In the genomic region with DNA sequence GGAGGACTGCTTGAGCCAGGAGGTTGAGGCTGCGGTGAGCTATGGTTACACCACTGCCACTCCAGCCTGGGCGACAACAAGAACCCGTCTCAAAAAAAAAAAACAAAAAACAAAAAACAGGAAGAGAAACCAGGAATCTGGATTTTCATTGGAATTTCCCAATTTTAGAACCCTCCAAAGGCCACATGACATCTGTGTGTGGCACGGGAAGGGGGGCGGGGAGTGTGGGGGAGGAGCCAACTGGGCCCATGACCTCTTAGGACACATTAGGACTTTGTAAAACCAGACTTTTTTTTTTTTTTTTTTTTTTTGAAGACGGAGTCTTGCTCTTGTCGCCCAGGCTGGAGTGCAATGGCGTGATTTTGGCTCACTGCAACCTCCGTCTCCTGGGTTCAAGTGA, we compare ENCODE assay signal across 17 cellular contexts. TPM values are rescaled to one million over a fixed set of nuclear protein-coding genes. Genes with fewer than 3 reads are reported as not detected.
DNase-seq lines count a peak whose midpoint lies in the region; ATAC-seq, FAIRE-seq and TF ChIP-seq lines count a peak whose summit lies in the region.
"Had no signal": no experiment of that assay in that cellular context is flagged by ENCODE, and none has a peak within 500 bp of the region (broad histone marks: within the 10 kb centered on the region; RNA-seq: fewer than 3 reads in every experiment).

No MANE protein-coding gene starts in this region.

- H3K27me3 Mint-ChIP-seq in CD14-positive monocyte (ENCODE audit: low read depth in 3 of 3), result peaks cover 0 to 3% (median 0%) of the 10 kb centered on the region in 3 donors

- ATAC-seq in GM18861 (IDR thresholded peaks at IDR 0.05; ENCODE audit: unreplicated experiment) (no peak), GM21526 (IDR thresholded peaks at IDR 0.05; ENCODE audit: low FRiP score, unreplicated experiment) (no peak)
- ATAC-seq: CD8-positive, alpha-beta T cell; PC-3 had no signal

- H4K20me1 ChIP-seq in endothelial cell of umbilical vein (replicated peaks; ENCODE audit: control insufficient read depth, extremely low read depth, insufficient read depth, low read length), result no peaks in the 10 kb centered on the region

- no peak for TF ChIP-seq POLR2A in endothelial cell of umbilical vein (IDR thresholded peaks at IDR 0.05; ENCODE audit: low read depth, low read length)

- peaks cover 8% of the 10 kb centered on the region for H3K4me1 Mint-ChIP-seq in CD14-positive monocyte
- H3K4me1 Mint-ChIP-seq: H9 had no signal

- no peak overlapping the region for H3K9ac ChIP-seq in endothelial cell of umbilical vein (replicated peaks; ENCODE audit: extremely low read depth, insufficient read depth, low read length)
- H3K9ac ChIP-seq: SK-N-SH had no signal

- DNase-seq in CD14-positive monocyte (ENCODE audit: low spot score), result no peak
- DNase-seq in MV-4-11 (lab: John Stamatoyannopoulos, UW), result peak; percentile 88
- no peak for DNase-seq in endothelial cell of umbilical vein (ENCODE audit: low read depth, low spot score)
- peak; percentile 47 to 69 for DNase-seq in tibial artery
- DNase-seq in NCI-H128 (lab: John Stamatoyannopoulos, UW; ENCODE audit: unreplicated experiment), result no peak
- DNase-seq: CD8-positive, alpha-beta T cell; H9; Karpas-422; MG63; NCI-H1105 treated with DMSO at 0.1 percent for 48 hours; NCI-H187; NCI-H446 treated with DMSO at 0.1 percent for 48 hours; NCI-H748 treated with DMSO at 0.1 percent for 48 hours; PC-3; SK-N-SH had no signal

- POLR2A ChIA-PET in endothelial cell of umbilical vein (lab: Charles Lee), result interaction anchor here (0.7 kb wide), 1 partner anchor 10 kb away, joined by 3 read pairs; no protein-coding TSS in a partner anchor

- peaks cover 8 to 55% of the 10 kb centered on the region in 2 experiments for H3K36me3 ChIP-seq in endothelial cell of umbilical vein (ENCODE audit: control insufficient read depth in 2 of 2, extremely low read depth in 1 of 2, insufficient read depth in 2 of 2, low read length in 2 of 2)
- peaks cover 91 to 99% (median 94%) of the 10 kb centered on the region in 3 donors for H3K36me3 ChIP-seq in tibial artery

- H3K4me3 Mint-ChIP-seq in CD14-positive monocyte, result no peak overlapping the region
- H3K4me3 Mint-ChIP-seq: CD8-positive, alpha-beta T cell; H9 had no signal

- CTCF ChIA-PET in endothelial cell of umbilical vein (lab: Charles Lee), result no interaction called here

- H3K4me3 ChIP-seq in endothelial cell of umbilical vein (replicated peaks in 1 of 3; ENCODE audit: insufficient read depth in 1 of 3, low read depth in 1 of 3, low read length in 3 of 3) (no peak overlapping the region), tibial artery (no peak overlapping the region)
- H3K4me3 ChIP-seq: MG63 had no signal

- intact Hi-C loops in CD14-positive monocyte (cut with micrococcal nuclease), result no loop called here
- intact Hi-C loops in endothelial cell of umbilical vein (cut with micrococcal nuclease), result no loop called here
- intact Hi-C loops in tibial artery (cut with DNase I; ENCODE audit: low total_unique reads), result no loop called here

- H3K9me3 Mint-ChIP-seq in CD14-positive monocyte, result no peaks in the 10 kb centered on the region
- H3K9me3 Mint-ChIP-seq: CD8-positive, alpha-beta T cell; H9 had no signal

- TF ChIP-seq CTCF in CD14-positive monocyte (IDR thresholded peaks at IDR 0.05), result no peak
- no peak for TF ChIP-seq CTCF in endothelial cell of umbilical vein (IDR thresholded peaks at IDR 0.05; ENCODE audit: extremely low read depth in 1 of 2, insufficient read depth in 1 of 2, low read depth in 1 of 2, low read length in 2 of 2)
- TF ChIP-seq CTCF in tibial artery (IDR thresholded peaks at IDR 0.05), result no peak

- dilution Hi-C loops in endothelial cell of umbilical vein (cut with MboI; ENCODE audit: extremely low pct_ligation_motif_present, low sequenced_read_pairs), result no loop called here

- no peaks in the 10 kb centered on the region for H3K9me1 ChIP-seq in endothelial cell of umbilical vein (replicated peaks; ENCODE audit: control insufficient read depth, extremely low read depth, insufficient read depth, low read length)

- H3K4me1 ChIP-seq in endothelial cell of umbilical vein (ENCODE audit: control insufficient read depth, extremely low read depth, insufficient read depth, low read length), result peaks cover 9% of the 10 kb centered on the region
- peaks cover 0 to 6% (median 0%) of the 10 kb centered on the region in 4 donors for H3K4me1 ChIP-seq in tibial artery

- no peak overlapping the region for H3K27ac ChIP-seq in endothelial cell of umbilical vein (ENCODE audit: insufficient read depth, low read depth, low read length)
- no peak overlapping the region for H3K27ac ChIP-seq in tibial artery

- H3K27ac Mint-ChIP-seq in CD14-positive monocyte, result peak overlapping the region in 6 of 7 donors; percentile 45 to 81 (median 60)
- H3K27ac Mint-ChIP-seq: CD8-positive, alpha-beta T cell had no signal

- FAIRE-seq in endothelial cell of umbilical vein (lab: Jason Lieb, UNC), result peak; percentile 26

- no peak overlapping the region for H2AFZ ChIP-seq in endothelial cell of umbilical vein (ENCODE audit: low read depth, low read length)

- H3K79me2 ChIP-seq in endothelial cell of umbilical vein (ENCODE audit: control insufficient read depth, insufficient read depth, low read length), result no peaks in the 10 kb centered on the region

- H3K9me3 ChIP-seq in endothelial cell of umbilical vein (replicated peaks; ENCODE audit: control insufficient read depth, insufficient read depth, low read length) (no peaks in the 10 kb centered on the region), tibial artery (no peaks in the 10 kb centered on the region)
- H3K9me3 ChIP-seq: MG63, SK-N-SH had no signal

- peaks cover 73 to 96% of the 10 kb centered on the region in 2 donors for H3K36me3 Mint-ChIP-seq in CD14-positive monocyte

- H3K27me3 ChIP-seq in endothelial cell of umbilical vein (ENCODE audit: control insufficient read depth in 2 of 2, insufficient read depth in 2 of 2, low read length in 2 of 2), result no peaks in the 10 kb centered on the region
- H3K27me3 ChIP-seq in tibial artery, result no peaks in the 10 kb centered on the region
- H3K27me3 ChIP-seq: MG63 had no signal

- BruUV-seq in endothelial cell of umbilical vein (replicated peaks; lab: Mats Ljungman, UMichigan), result no TSS peak

- no peak overlapping the region for H3K4me2 ChIP-seq in endothelial cell of umbilical vein (ENCODE audit: insufficient read depth, low read length)
- H3K4me2 ChIP-seq: SK-N-SH had no signal

TF ChIP-seq in endothelial cell of umbilical vein, 7 proteins besides CTCF, POLR2A, EP300 and RAD21:
- no peak for TF ChIP-seq POLR2AphosphoS5 (IDR thresholded peaks at IDR 0.05; ENCODE audit: insufficient read depth, low read depth, low read length)
- TF ChIP-seq, protein P1, sequence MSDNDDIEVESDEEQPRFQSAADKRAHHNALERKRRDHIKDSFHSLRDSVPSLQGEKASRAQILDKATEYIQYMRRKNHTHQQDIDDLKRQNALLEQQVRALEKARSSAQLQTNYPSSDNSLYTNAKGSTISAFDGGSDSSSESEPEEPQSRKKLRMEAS (IDR thresholded peaks at IDR 0.05; ENCODE audit: insufficient read depth, insufficient read length), result no peak
- no peak for TF ChIP-seq JUN (IDR thresholded peaks at IDR 0.05; ENCODE audit: borderline replicate concordance, insufficient read depth, insufficient read length, low read depth)
- no peak for TF ChIP-seq MYC (IDR thresholded peaks at IDR 0.05; ENCODE audit: low read depth, low read length)
- TF ChIP-seq FOS (IDR thresholded peaks at IDR 0.05; ENCODE audit: borderline replicate concordance, insufficient read depth, low read length), result no peak
- TF ChIP-seq EZH2 (IDR thresholded peaks at IDR 0.05; ENCODE audit: borderline replicate concordance, low read depth, low read length, severe bottlenecking), result no peak
- no peak for TF ChIP-seq GATA2 (IDR thresholded peaks at IDR 0.05; ENCODE audit: insufficient read depth, insufficient read length, low read depth, low read length)

RNA-seq across cellular contexts. Expression of a gene that starts 21.2 kb away (rescaled TPM):
- polyA plus RNA-seq in CD14-positive monocyte (100 to 1,000 TPM; 160 to 165 TPM), endothelial cell of umbilical vein (337 and 358 TPM in 2 replicates)
- 187 and 191 TPM in 2 replicates for total RNA-seq in endothelial cell of umbilical vein
- polyA plus RNA-seq in endothelial cell of umbilical vein (2011; cell fraction: cytosol; rRNA removed), result 276 and 354 TPM in 2 replicates
- 112 and 113 TPM in 2 replicates for polyA plus RNA-seq in endothelial cell of umbilical vein (2011; cell fraction: nucleus; rRNA removed)
- polyA plus RNA-seq in endothelial cell of umbilical vein (2012), result 316 and 352 TPM in 2 replicates
- polyA minus RNA-seq in endothelial cell of umbilical vein, result 78.9 and 81.8 TPM in 2 replicates
- 54.6 TPM for polyA minus RNA-seq in endothelial cell of umbilical vein (2011; cell fraction: cytosol; rRNA and poly(A)+ RNA removed)
- polyA minus RNA-seq in endothelial cell of umbilical vein (2011; cell fraction: nucleus; rRNA and poly(A)+ RNA removed), result 20.1 and 38.7 TPM in 2 replicates

RNA-seq across cellular contexts. Expression of a gene that starts 32.3 kb away (rescaled TPM):
- polyA plus RNA-seq in CD14-positive monocyte (10 to 100 TPM; 12.6 to 13.9 TPM), endothelial cell of umbilical vein (31.5 and 38.3 TPM in 2 replicates)
- total RNA-seq in endothelial cell of umbilical vein, result 87.6 and 98.0 TPM in 2 replicates
- 20.3 TPM in 2 replicates for polyA plus RNA-seq in endothelial cell of umbilical vein (2011; cell fraction: cytosol; rRNA removed)
- polyA plus RNA-seq in endothelial cell of umbilical vein (2011; cell fraction: nucleus; rRNA removed), result 34.8 and 37.6 TPM in 2 replicates
- 52.3 and 53.6 TPM in 2 replicates for polyA plus RNA-seq in endothelial cell of umbilical vein (2012)
- polyA minus RNA-seq in endothelial cell of umbilical vein, result 17.5 and 24.7 TPM in 2 replicates
- polyA minus RNA-seq in endothelial cell of umbilical vein (2011; cell fraction: cytosol; rRNA and poly(A)+ RNA removed), result 17.6 TPM
- 25.6 and 54.2 TPM in 2 replicates for polyA minus RNA-seq in endothelial cell of umbilical vein (2011; cell fraction: nucleus; rRNA and poly(A)+ RNA removed)

RNA-seq across cellular contexts. Expression of a gene that starts 52.1 kb away (rescaled TPM):
- polyA plus RNA-seq in CD14-positive monocyte (1 to 10 TPM; 1.8 to 3.9 TPM), endothelial cell of umbilical vein (40.0 and 44.8 TPM in 2 replicates)
- total RNA-seq in endothelial cell of umbilical vein, result 53.7 and 56.1 TPM in 2 replicates
- 33.4 and 37.4 TPM in 2 replicates for polyA plus RNA-seq in endothelial cell of umbilical vein (2011; cell fraction: cytosol; rRNA removed)
- 19.3 and 19.4 TPM in 2 replicates for polyA plus RNA-seq in endothelial cell of umbilical vein (2011; cell fraction: nucleus; rRNA removed)
- 21.5 and 29.8 TPM in 2 replicates for polyA plus RNA-seq in endothelial cell of umbilical vein (2012)
- 32.6 and 35.4 TPM in 2 replicates for polyA minus RNA-seq in endothelial cell of umbilical vein
- polyA minus RNA-seq in endothelial cell of umbilical vein (2011; cell fraction: cytosol; rRNA and poly(A)+ RNA removed), result 1.2 TPM
- 15.8 and 24.1 TPM in 2 replicates for polyA minus RNA-seq in endothelial cell of umbilical vein (2011; cell fraction: nucleus; rRNA and poly(A)+ RNA removed)

Comparison
In these comparisons a context has a peak if more than half of its experiments do, and no peak if none do; other contexts are left out.
1. DNase-seq: peak in MV-4-11 (single experiment) and tibial artery (2 of 2); none in CD14-positive monocyte (single experiment), endothelial cell of umbilical vein (single experiment) and NCI-H128 (single experiment).
2. RNA of a gene that starts 52.1 kb away (polyA plus RNA-seq): 19.3 to 44.8 TPM in endothelial cell of umbilical vein; 1.8 to 3.9 TPM in CD14-positive monocyte; every median in the first group is over 4 times any median in the second.